8 cellular contexts compared by ENCODE assay signal in genomic region chr2:127675335-127676261, GRCh38. TPM values are rescaled to one million over a fixed set of nuclear protein-coding genes. Genes with fewer than 3 reads are reported as not detected.
DNase-seq lines count a peak whose midpoint lies in the region; ATAC-seq, FAIRE-seq and TF ChIP-seq lines count a peak whose summit lies in the region.

TSS of gene LIMS2 (minus strand) at chr2:127675530. CDS start at chr2:127675024, 506 bp downstream.

- peak; percentile 40 for TF ChIP-seq RAD21 in IMR-90 (IDR thresholded peaks at IDR 0.05; ENCODE audit: low read length)

- H4K8ac ChIP-seq in IMR-90 (ENCODE audit: low read depth in 2 of 2, low read length in 2 of 2), result peak within 1 kb of the TSS; percentile 78 to 87; a peak in 3 of 4 replicates

- BruUV-seq in IMR-90 (replicated peaks; lab: Mats Ljungman, UMichigan), result no TSS peak

- H2BK120ac ChIP-seq in IMR-90 (ENCODE audit: low read depth, low read length), result peak within 1 kb of the TSS; percentile 88

- H2AK9ac ChIP-seq in IMR-90 (replicated peaks; ENCODE audit: low read depth, low read length, poor library complexity), result peak within 1 kb of the TSS; percentile 96

- peak within 1 kb of the TSS; percentile 93 for H2AFZ ChIP-seq in IMR-90 (replicated peaks; ENCODE audit: low read length, poor library complexity)

- peak within 1 kb of the TSS; percentile 87 for H3K4ac ChIP-seq in IMR-90 (ENCODE audit: low read depth, low read length)

- H4K5ac ChIP-seq in IMR-90 (ENCODE audit: low read depth, low read length), result peak within 1 kb of the TSS; percentile 62

- H4K91ac ChIP-seq in IMR-90 (ENCODE audit: insufficient read depth, low read depth, low read length), result peak within 1 kb of the TSS; percentile 63

- 2% methylated on average over 15 of the region's 56 CpGs; no CpG with 5 or more reads in 1 of the 2 experiments for WGBS in IMR-90 (ENCODE audit: extremely low coverage in 2 of 2, insufficient read length in 1 of 2), 2 experiments

- H2BK15ac ChIP-seq in IMR-90 (ENCODE audit: low read depth, low read length), result peak within 1 kb of the TSS; percentile 47; the same call in 1 of the 3 replicates

- peaks cover 6 to 34% of the 10 kb centered on the region in 2 experiments; a peak in 3 of 4 replicates for H3K79me1 ChIP-seq in IMR-90 (ENCODE audit: low read depth in 1 of 2, low read length in 2 of 2)

- POLR2A ChIA-PET in IMR-90 (lab: Charles Lee; ENCODE audit: unreplicated experiment), result interaction anchor here (0.6 kb wide), 1 partner anchor 128 kb away, joined by 5 read pairs; no protein-coding TSS in a partner anchor

- H3K9me1 ChIP-seq in IMR-90 (ENCODE audit: insufficient read depth, low read length), result peaks cover 22% of the 10 kb centered on the region

- peaks cover 31% of the 10 kb centered on the region for H4K20me1 ChIP-seq in IMR-90 (ENCODE audit: insufficient read depth, low read length)

- H3K27ac Mint-ChIP-seq in CD4-positive, CD25-positive, alpha-beta regulatory T cell, result no peak within 1 kb of the TSS

- H3K4me1 ChIP-seq in CD4-positive, CD25-positive, alpha-beta regulatory T cell (ENCODE audit: control insufficient read depth, insufficient read depth, low read length, poor library complexity, severe bottlenecking), result peaks cover 10% of the 10 kb centered on the region
- H3K4me1 ChIP-seq in IMR-90 (ENCODE audit: control insufficient read depth, insufficient read depth, low read length), result peaks cover 7% of the 10 kb centered on the region; the same call in 1 of the 2 replicates
- peaks cover 55% of the 10 kb centered on the region for H3K4me1 ChIP-seq in stomach smooth muscle (ENCODE audit: control insufficient read depth, insufficient read depth, low read length)

- H3K9ac ChIP-seq in IMR-90 (ENCODE audit: low read depth, low read length), result peak within 1 kb of the TSS; percentile 72
- peak within 1 kb of the TSS; percentile 96 to 98 for H3K9ac ChIP-seq in stomach smooth muscle (ENCODE audit: low read length in 2 of 2)

- CTCF ChIA-PET in IMR-90 (lab: Yijun Ruan, JAX), result interaction anchor here (1.0 to 1.1 kb wide), 2 partner anchors 26 to 84 kb away, joined by 3 read pairs; no protein-coding TSS in a partner anchor

- H2BK20ac ChIP-seq in IMR-90 (ENCODE audit: low read depth, low read length), result peak within 1 kb of the TSS; percentile 29

- H3K36me3 ChIP-seq in CD4-positive, CD25-positive, alpha-beta regulatory T cell (ENCODE audit: control insufficient read depth, insufficient read depth, low read length), result no peaks in the 10 kb centered on the region
- H3K36me3 ChIP-seq in IMR-90 (ENCODE audit: control insufficient read depth, insufficient read depth, low read length) (no peaks in the 10 kb centered on the region), bronchial epithelial cell (ENCODE audit: control insufficient read depth, insufficient read depth, low read length) (no peaks in the 10 kb centered on the region), stomach smooth muscle (ENCODE audit: control insufficient read depth in 2 of 2, insufficient read depth in 2 of 2, low read length in 2 of 2) (peaks cover 3 to 4% of the 10 kb centered on the region in 2 donors)

- no peaks in the 10 kb centered on the region for H3K9me3 ChIP-seq in CD4-positive, CD25-positive, alpha-beta regulatory T cell (ENCODE audit: control insufficient read depth in 2 of 2, low read length in 2 of 2)
- no peaks in the 10 kb centered on the region for H3K9me3 ChIP-seq in IMR-90 (ENCODE audit: control insufficient read depth, insufficient read depth, low read length)
- no peaks in the 10 kb centered on the region for H3K9me3 ChIP-seq in stomach smooth muscle (ENCODE audit: control insufficient read depth in 2 of 2, low read length in 2 of 2)

- H3K4me1 Mint-ChIP-seq in CD4-positive, CD25-positive, alpha-beta regulatory T cell, result peaks cover 0 to 14% (median 9%) of the 10 kb centered on the region in 4 donors

- TF ChIP-seq CTCF in IMR-90 (conservative IDR thresholded peaks at IDR 0.05; ENCODE audit: low read depth, low read length), result peak; percentile 30; the same call in 1 of the 2 replicates
- no peak for TF ChIP-seq CTCF in bronchial epithelial cell (IDR thresholded peaks at IDR 0.05; ENCODE audit: insufficient read depth, low read length, severe bottlenecking)

- no peaks in the 10 kb centered on the region for H3K36me3 Mint-ChIP-seq in CD4-positive, CD25-positive, alpha-beta regulatory T cell

- H2BK5ac ChIP-seq in IMR-90 (ENCODE audit: low read depth, low read length, poor library complexity, severe bottlenecking), result peak within 1 kb of the TSS; percentile 35

- no peak for ATAC-seq in CD4-positive, CD25-positive, alpha-beta regulatory T cell (ENCODE audit: low read depth in 2 of 2)
- ATAC-seq in IMR-90 (ENCODE audit: low read depth), result peak; percentile 77
- ATAC-seq in HG03025 (IDR thresholded peaks at IDR 0.05; ENCODE audit: low FRiP score, unreplicated experiment), result no peak
- ATAC-seq in HG03521 (IDR thresholded peaks at IDR 0.05; ENCODE audit: unreplicated experiment), result no peak
- no peak for ATAC-seq in GM18907 (IDR thresholded peaks at IDR 0.05; ENCODE audit: unreplicated experiment)

- H3K56ac ChIP-seq in IMR-90 (ENCODE audit: extremely low read depth, insufficient read depth, low read length), result peak within 1 kb of the TSS; percentile 79; the same call in 1 of the 2 replicates

- no peak for FAIRE-seq in bronchial epithelial cell (lab: Jason Lieb, UNC)

- no peak within 1 kb of the TSS for H3K27ac ChIP-seq in CD4-positive, CD25-positive, alpha-beta regulatory T cell (ENCODE audit: insufficient read depth, low read length, poor library complexity, severe bottlenecking)
- H3K27ac ChIP-seq in IMR-90 (ENCODE audit: insufficient read depth, low read length) (peak within 1 kb of the TSS; percentile 71), layer of hippocampus (ENCODE audit: low read depth, low read length) (peak within 1 kb of the TSS; percentile 50), stomach smooth muscle (ENCODE audit: low read length) (peak within 1 kb of the TSS; percentile 99)

- intact Hi-C loops in IMR-90 (cut with micrococcal nuclease), result loop anchor here (2.0 kb wide), 1 partner anchor 167 kb away; no protein-coding TSS in a partner anchor

- peak within 1 kb of the TSS; percentile 63 for H2AK5ac ChIP-seq in IMR-90 (ENCODE audit: low read depth, low read length)

- H3K23ac ChIP-seq in IMR-90 (ENCODE audit: low read depth, low read length), result peak within 1 kb of the TSS; percentile 83

- H3K4me2 ChIP-seq in IMR-90 (ENCODE audit: low read depth, low read length), result peak within 1 kb of the TSS; percentile 79

- H3K27me3 ChIP-seq in CD4-positive, CD25-positive, alpha-beta regulatory T cell (ENCODE audit: control insufficient read depth, insufficient read depth, low read length), result peaks cover 17% of the 10 kb centered on the region
- H3K27me3 ChIP-seq in IMR-90 (ENCODE audit: control insufficient read depth, insufficient read depth, low read length) (peaks cover 19% of the 10 kb centered on the region), bronchial epithelial cell (ENCODE audit: control insufficient read depth, insufficient read depth, low read length) (peaks cover 32% of the 10 kb centered on the region), layer of hippocampus (ENCODE audit: control insufficient read depth, insufficient read depth, low read length) (no peaks in the 10 kb centered on the region), stomach smooth muscle (ENCODE audit: control insufficient read depth in 1 of 2, insufficient read depth in 2 of 2, low read length in 2 of 2) (no peaks in the 10 kb centered on the region)

- H3K9me3 Mint-ChIP-seq in CD4-positive, CD25-positive, alpha-beta regulatory T cell, result no peaks in the 10 kb centered on the region

- in situ Hi-C loops in IMR-90 (cut with MboI; ENCODE audit: low sequenced_read_pairs), result no loop called here

- no peak for TF ChIP-seq POLR2A in IMR-90 (IDR thresholded peaks at IDR 0.05; ENCODE audit: low read depth, low read length)

- H3K4me3 ChIP-seq in CD4-positive, CD25-positive, alpha-beta regulatory T cell (ENCODE audit: low read depth, low read length), result no peak within 1 kb of the TSS
- H3K4me3 ChIP-seq in IMR-90 (ENCODE audit: insufficient read depth, low read depth, low read length) (peak within 1 kb of the TSS; percentile 84), bronchial epithelial cell (ENCODE audit: low read depth, low read length) (peak within 1 kb of the TSS; percentile 25), stomach smooth muscle (ENCODE audit: low read length in 2 of 2) (peak within 1 kb of the TSS; percentile 95 to 97)

- no peak for DNase-seq in CD4-positive, CD25-positive, alpha-beta regulatory T cell
- peak; percentile 33 for DNase-seq in IMR-90
- no peak for DNase-seq in bronchial epithelial cell (ENCODE audit: low read depth)

- dilution Hi-C loops in IMR-90 (cut with HindIII; ENCODE audit: low sequenced_read_pairs, unreplicated experiment), result no loop called here

- H3K27me3 Mint-ChIP-seq in CD4-positive, CD25-positive, alpha-beta regulatory T cell, result peaks cover 72% of the 10 kb centered on the region

- H3K18ac ChIP-seq in IMR-90 (ENCODE audit: low read depth, low read length), result peak within 1 kb of the TSS; percentile 54; the same call in 1 of the 2 replicates

- peak within 1 kb of the TSS; percentile 66 for H3K14ac ChIP-seq in IMR-90 (replicated peaks; ENCODE audit: low read depth, low read length)

- H3K4me3 Mint-ChIP-seq in CD4-positive, CD25-positive, alpha-beta regulatory T cell, result peak within 1 kb of the TSS; percentile 26 to 83 (median 61)

TF ChIP-seq in IMR-90, 13 proteins besides CTCF, POLR2A, EP300 and RAD21 (continues in another document):
- TF ChIP-seq MAFK (IDR thresholded peaks at IDR 0.05; ENCODE audit: low read depth, low read length), result no peak
- peak; percentile 16; the same call in 1 of the 2 replicates for TF ChIP-seq BHLHE40 (IDR thresholded peaks at IDR 0.05; ENCODE audit: low read depth, low read length)
- TF ChIP-seq MAZ (IDR thresholded peaks at IDR 0.05; ENCODE audit: borderline replicate concordance, low read depth, low read length), result peak; percentile 25; the same call in 1 of the 2 replicates
- TF ChIP-seq USF2 (IDR thresholded peaks at IDR 0.05; ENCODE audit: low read depth, low read length), result no peak
- TF ChIP-seq MXI1 (IDR thresholded peaks at IDR 0.05; ENCODE audit: borderline replicate concordance, low read depth, low read length), result no peak
- TF ChIP-seq FOS (IDR thresholded peaks at IDR 0.05; ENCODE audit: low read depth, low read length), result no peak

RNA-seq across cellular contexts. Expression of gene LIMS2, which starts in this region (rescaled TPM):
- 10.8 TPM for total RNA-seq in CD4-positive, CD25-positive, alpha-beta regulatory T cell
- 10 to 100 TPM; 12.6 to 23.8 (median 15.7) TPM for polyA plus RNA-seq in CD4-positive, CD25-positive, alpha-beta regulatory T cell
- total RNA-seq in IMR-90 (2012; rRNA removed) (1.1 and 1.3 TPM in 2 replicates), bronchial epithelial cell (0.79 TPM in 1 of 2 replicates, not detected in the other)
- polyA plus RNA-seq in IMR-90 (2012; rRNA removed), result 17.8 and 18.8 TPM in 2 replicates
- polyA plus RNA-seq in IMR-90 (2012; cell fraction: cytosol; rRNA removed), result 22.3 and 23.6 TPM in 2 replicates
- polyA plus RNA-seq in IMR-90 (2012; cell fraction: nucleus; rRNA removed; ENCODE audit: low replicate concordance), result 69.0 and 120 TPM in 2 replicates
